ENCODE assay signal across 1 cellular context in genomic region chr7:47478017-47478344, GRCh38.
TF ChIP-seq lines count a peak whose summit lies in the region.

No MANE protein-coding gene starts in this region.

TF ChIP-seq in HCT116, 20 proteins besides CTCF, POLR2A, EP300 and RAD21 (continued from another document):
- TF ChIP-seq, protein P1, sequence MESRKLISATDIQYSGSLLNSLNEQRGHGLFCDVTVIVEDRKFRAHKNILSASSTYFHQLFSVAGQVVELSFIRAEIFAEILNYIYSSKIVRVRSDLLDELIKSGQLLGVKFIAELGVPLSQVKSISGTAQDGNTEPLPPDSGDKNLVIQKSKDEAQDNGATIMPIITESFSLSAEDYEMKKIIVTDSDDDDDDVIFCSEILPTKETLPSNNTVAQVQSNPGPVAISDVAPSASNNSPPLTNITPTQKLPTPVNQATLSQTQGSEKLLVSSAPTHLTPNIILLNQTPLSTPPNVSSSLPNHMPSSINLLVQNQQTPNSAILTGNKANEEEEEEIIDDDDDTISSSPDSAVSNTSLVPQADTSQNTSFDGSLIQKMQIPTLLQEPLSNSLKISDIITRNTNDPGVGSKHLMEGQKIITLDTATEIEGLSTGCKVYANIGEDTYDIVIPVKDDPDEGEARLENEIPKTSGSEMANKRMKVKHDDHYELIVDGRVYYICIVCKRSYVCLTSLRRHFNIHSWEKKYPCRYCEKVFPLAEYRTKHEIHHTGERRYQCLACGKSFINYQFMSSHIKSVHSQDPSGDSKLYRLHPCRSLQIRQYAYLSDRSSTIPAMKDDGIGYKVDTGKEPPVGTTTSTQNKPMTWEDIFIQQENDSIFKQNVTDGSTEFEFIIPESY (IDR thresholded peaks at IDR 0.05; ENCODE audit: extremely low read depth, insufficient replicate concordance, low read length): no peak
- TF ChIP-seq ZFX (IDR thresholded peaks at IDR 0.05): no peak
- TF ChIP-seq MAX (IDR thresholded peaks at IDR 0.05): no peak
- TF ChIP-seq, protein P2, sequence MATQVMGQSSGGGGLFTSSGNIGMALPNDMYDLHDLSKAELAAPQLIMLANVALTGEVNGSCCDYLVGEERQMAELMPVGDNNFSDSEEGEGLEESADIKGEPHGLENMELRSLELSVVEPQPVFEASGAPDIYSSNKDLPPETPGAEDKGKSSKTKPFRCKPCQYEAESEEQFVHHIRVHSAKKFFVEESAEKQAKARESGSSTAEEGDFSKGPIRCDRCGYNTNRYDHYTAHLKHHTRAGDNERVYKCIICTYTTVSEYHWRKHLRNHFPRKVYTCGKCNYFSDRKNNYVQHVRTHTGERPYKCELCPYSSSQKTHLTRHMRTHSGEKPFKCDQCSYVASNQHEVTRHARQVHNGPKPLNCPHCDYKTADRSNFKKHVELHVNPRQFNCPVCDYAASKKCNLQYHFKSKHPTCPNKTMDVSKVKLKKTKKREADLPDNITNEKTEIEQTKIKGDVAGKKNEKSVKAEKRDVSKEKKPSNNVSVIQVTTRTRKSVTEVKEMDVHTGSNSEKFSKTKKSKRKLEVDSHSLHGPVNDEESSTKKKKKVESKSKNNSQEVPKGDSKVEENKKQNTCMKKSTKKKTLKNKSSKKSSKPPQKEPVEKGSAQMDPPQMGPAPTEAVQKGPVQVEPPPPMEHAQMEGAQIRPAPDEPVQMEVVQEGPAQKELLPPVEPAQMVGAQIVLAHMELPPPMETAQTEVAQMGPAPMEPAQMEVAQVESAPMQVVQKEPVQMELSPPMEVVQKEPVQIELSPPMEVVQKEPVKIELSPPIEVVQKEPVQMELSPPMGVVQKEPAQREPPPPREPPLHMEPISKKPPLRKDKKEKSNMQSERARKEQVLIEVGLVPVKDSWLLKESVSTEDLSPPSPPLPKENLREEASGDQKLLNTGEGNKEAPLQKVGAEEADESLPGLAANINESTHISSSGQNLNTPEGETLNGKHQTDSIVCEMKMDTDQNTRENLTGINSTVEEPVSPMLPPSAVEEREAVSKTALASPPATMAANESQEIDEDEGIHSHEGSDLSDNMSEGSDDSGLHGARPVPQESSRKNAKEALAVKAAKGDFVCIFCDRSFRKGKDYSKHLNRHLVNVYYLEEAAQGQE (IDR thresholded peaks at IDR 0.05; ENCODE audit: low read depth): no peak
TF ChIP-seq in HCT116: peak in this region for 1.
